Comparison of ENCODE assay signal across 1 cellular context in genomic region chr9:99929652-99930051, GRCh38.
A peak's percentile ranks its signal among the peaks of the same experiment; 100 is the strongest.
TF ChIP-seq lines count a peak whose summit lies in the region.

No MANE protein-coding gene starts in this region.

TF ChIP-seq in GM12878, 131 proteins besides CTCF, POLR2A, EP300 and RAD21 (continued from another document):
- no peak for TF ChIP-seq ZBTB11 (CRISPR knock-in tag; IDR thresholded peaks at IDR 0.05)
- peak; percentile 34; the same call in 1 of the 2 replicates for TF ChIP-seq ATF7 (IDR thresholded peaks at IDR 0.05; ENCODE audit: low read depth)
- TF ChIP-seq KDM1A (IDR thresholded peaks at IDR 0.05; ENCODE audit: borderline replicate concordance): no peak
